1 cellular context compared by ENCODE assay signal in the genomic region with DNA sequence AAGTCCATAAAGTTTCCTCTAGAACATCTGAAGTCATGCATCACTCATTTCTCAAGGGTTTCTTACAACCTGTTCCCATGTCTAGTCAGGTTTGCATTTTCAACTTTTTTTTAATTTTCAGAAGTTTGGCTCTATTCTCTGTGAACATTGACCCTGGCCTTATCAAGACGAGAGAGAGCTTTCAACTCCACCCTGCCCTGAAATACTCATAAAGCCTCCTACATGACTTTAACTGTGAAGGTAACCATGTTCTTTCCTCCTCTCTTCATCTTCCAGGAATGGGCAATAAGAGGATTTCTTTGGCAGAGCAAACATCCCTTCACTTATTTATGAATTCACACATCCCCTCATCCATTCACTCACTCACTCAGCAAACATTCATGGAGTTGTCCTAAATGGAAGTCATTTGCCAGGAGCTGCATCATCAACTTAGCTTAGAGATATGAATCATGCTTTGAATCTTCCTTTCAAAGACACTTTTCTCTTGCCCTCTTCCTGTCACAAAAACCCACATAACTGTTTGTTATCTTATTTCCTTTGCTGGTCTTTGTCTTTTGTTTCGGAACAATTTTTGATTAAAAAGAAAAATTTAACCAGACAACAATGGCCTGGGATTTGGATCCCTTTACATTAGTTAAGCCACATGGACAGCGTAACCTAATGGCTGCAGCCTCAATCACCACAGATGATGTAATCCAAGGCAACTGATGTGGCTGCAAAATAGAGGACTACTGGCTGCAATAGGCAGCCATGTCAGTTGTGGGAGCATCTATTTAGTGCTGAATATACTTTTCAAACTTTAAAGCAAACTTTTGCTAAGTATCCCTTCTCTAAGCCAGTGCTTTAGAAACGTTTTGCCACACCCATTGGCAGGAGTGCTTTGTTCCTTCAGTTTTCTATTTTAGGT.
TF ChIP-seq lines count a peak whose summit lies in the region.

No MANE protein-coding gene starts in this region.

TF ChIP-seq in K562, 482 proteins besides CTCF, POLR2A, EP300 and RAD21 (continued from another document):
- TF ChIP-seq, protein P1, sequence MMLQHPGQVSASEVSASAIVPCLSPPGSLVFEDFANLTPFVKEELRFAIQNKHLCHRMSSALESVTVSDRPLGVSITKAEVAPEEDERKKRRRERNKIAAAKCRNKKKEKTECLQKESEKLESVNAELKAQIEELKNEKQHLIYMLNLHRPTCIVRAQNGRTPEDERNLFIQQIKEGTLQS (IDR thresholded peaks at IDR 0.05) = peak; percentile 78
- TF ChIP-seq, protein P1 (CRISPR knock-in tag; conservative IDR thresholded peaks at IDR 0.05) = no peak
- TF ChIP-seq, protein P2, sequence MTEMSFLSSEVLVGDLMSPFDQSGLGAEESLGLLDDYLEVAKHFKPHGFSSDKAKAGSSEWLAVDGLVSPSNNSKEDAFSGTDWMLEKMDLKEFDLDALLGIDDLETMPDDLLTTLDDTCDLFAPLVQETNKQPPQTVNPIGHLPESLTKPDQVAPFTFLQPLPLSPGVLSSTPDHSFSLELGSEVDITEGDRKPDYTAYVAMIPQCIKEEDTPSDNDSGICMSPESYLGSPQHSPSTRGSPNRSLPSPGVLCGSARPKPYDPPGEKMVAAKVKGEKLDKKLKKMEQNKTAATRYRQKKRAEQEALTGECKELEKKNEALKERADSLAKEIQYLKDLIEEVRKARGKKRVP (CRISPR knock-in tag; IDR thresholded peaks at IDR 0.05) = 0 out of 2 replicates have a peak, but pooled peaks have one; percentile 31
- TF ChIP-seq CEBPG (CRISPR knock-in tag; IDR thresholded peaks at IDR 0.05) (no peak), CEBPG (tag; conservative IDR thresholded peaks at IDR 0.05 in 1 of 2, IDR thresholded peaks at IDR 0.05 in 1 of 2) (peak in 1 of 2 experiments; percentile 78; a peak in 2 of 4 replicates), TRIM24 (IDR thresholded peaks at IDR 0.05) (peak in 1 of 2 experiments; percentile 52; a peak in 1 of 4 replicates)
